Comparison of ENCODE assay signal across 20 cellular contexts in the genomic region with DNA sequence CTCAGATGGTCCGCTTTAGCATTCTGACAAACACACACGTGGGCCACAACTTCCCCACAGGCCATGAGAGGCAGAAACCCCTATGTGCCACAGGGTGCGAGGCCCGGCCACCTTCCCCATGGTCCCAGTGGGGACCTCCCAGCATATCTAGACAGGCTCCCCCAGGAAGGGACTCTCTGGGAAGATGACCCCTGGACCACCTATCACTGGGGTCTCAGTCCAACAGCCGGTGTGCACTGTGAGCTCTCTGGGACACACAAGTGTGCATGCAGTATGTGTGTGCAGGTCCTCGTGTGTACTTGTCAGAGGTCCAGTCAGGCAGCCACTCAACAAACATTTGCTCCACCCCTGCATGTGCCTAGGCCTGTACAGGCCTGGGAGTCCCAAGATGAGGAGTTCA. TPM values are rescaled to one million over a fixed set of nuclear protein-coding genes. Genes with fewer than 3 reads are reported as not detected.
"Had no signal": no experiment of that assay in that cellular context is flagged by ENCODE, and none has a peak within 500 bp of the region (broad histone marks: within the 10 kb centered on the region; RNA-seq: fewer than 3 reads in every experiment).

No MANE protein-coding gene starts in this region.

- H3K9me3 ChIP-seq: ovary, thyroid gland had no signal

- ATAC-seq: activated CD8-positive, alpha-beta T cell treated with anti-CD3 and anti-CD28 coated beads, Interleukin-2, amount 10 ng/mL, durations not matched to agents 7 days and 5 days; heart right ventricle; left colon; naive thymus-derived CD8-positive, alpha-beta T cell; sciatic nerve; stimulated activated naive CD8-positive, alpha-beta T cell treated with anti-CD3 and anti-CD28 coated beads, Interleukin-15, Interleukin-2, amounts not matched to agents 100 U/mL and 50 U/mL, for 24 hours had no signal

- DNase-seq: activated CD4-positive, alpha-beta T cell treated with anti-CD3 and anti-CD28 coated beads for 1 hour; activated CD4-positive, alpha-beta T cell treated with anti-CD3 and anti-CD28 coated beads, Interleukin-2, amount 50 U/mL, for 1 hour; activated CD8-positive, alpha-beta T cell treated with anti-CD3 and anti-CD28 coated beads, Interleukin-2, amount 10 ng/mL, durations not matched to agents 7 days and 5 days; activated naive CD4-positive, alpha-beta T cell; activated naive CD8-positive, alpha-beta T cell treated with anti-CD3 and anti-CD28 coated beads for 36 hours; activated T-cell treated with anti-CD3 and anti-CD28 coated beads, Interleukin-2, amount 50 U/mL, for 1 hour; heart right ventricle; islet precursor cell; left colon; stimulated activated CD4-positive, alpha-beta T cell treated with anti-CD3 and anti-CD28 coated beads, Interleukin-2, amount 100 ng/mL, for 48 hours; stimulated activated naive CD8-positive, alpha-beta T cell treated with anti-CD3 and anti-CD28 coated beads, Interleukin-15, Interleukin-2, amounts not matched to agents 100 U/mL and 50 U/mL, for 24 hours; thyroid gland; WERI-Rb-1 had no signal

- H3K36me3 ChIP-seq: heart right ventricle, ovary, thyroid gland, WERI-Rb-1 had no signal

- H3K4me3 ChIP-seq: heart right ventricle, ovary, smooth muscle cell, thyroid gland had no signal

- H3K27ac ChIP-seq: heart right ventricle, ovary, WERI-Rb-1 had no signal

- H3K27me3 ChIP-seq: ovary, thyroid gland had no signal

RNA-seq across cellular contexts. Expression of gene GRID1, which starts 18.7 kb away (rescaled TPM):
- total RNA-seq: activated CD8-positive, alpha-beta T cell treated with anti-CD3 and anti-CD28 coated beads, Interleukin-2, amount 10 ng/mL, durations not matched to agents 7 days and 5 days; activated naive CD8-positive, alpha-beta T cell treated with anti-CD3 and anti-CD28 coated beads for 36 hours; lung microvascular endothelial cell; naive thymus-derived CD8-positive, alpha-beta T cell; pulmonary artery endothelial cell; T-helper 2 cell treated with Interferon-gamma antibody and Interleukin-4, amounts not matched to agents 100 ng/mL and 5 ng/mL, for 36 hours had no signal
- polyA plus RNA-seq: naive thymus-derived CD8-positive, alpha-beta T cell had no signal
